In the genomic region with DNA sequence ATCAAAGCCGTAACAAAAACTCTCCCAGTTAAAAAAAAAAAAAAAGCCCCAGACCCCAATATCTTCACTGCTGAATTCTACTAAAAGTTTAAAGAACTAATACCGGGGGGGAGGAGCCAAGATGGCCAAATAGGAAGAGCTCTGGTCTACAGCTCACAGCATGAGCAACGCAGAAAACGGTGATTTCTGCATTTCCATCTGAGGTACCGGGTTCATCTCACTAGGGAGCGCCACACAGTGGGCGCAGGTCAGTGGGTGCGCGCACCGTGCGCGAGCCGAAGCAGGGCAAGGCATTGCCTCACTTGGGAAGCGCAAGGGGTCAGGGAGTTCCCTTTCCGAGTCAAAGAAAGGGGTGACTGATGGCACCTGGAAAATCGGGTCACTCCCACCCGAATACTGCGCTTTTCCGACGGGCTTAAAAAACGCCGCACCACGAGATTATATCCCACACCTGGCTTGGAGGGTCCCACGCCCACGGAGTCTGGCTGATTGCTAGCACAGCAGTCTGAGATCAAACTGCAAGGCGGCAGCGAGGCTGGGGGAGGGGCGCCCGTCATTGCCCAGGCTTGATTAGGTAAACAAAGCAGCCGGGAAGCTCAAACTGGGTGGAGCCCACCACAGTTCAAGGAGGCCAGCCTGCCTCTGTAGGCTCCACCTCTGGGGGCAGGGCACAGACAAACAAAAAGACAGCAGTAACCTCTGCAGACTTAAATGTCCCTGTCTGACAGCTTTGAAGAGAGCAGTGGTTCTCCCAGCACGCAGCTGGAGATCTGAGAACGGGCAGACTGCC, we compare ENCODE assay signal across 8 cellular contexts.
DNase-seq lines count a peak whose midpoint lies in the region; ATAC-seq, FAIRE-seq and TF ChIP-seq lines count a peak whose summit lies in the region.
"Not testable (repeated sequence)": the region's sequence is repeated elsewhere in the genome, so short reads cannot be mapped to it uniquely, and the experiment has no call there.

No MANE protein-coding gene starts in this region.

- TF ChIP-seq POLR2A in spleen (IDR thresholded peaks at IDR 0.05): not testable (repeated sequence)

- TF ChIP-seq CTCF in A673 (conservative IDR thresholded peaks at IDR 0.05; ENCODE audit: low read depth, low read length); HEK293 (tag by site-specific recombination; IDR thresholded peaks at IDR 0.05); bronchial epithelial cell (IDR thresholded peaks at IDR 0.05; ENCODE audit: insufficient read depth, low read length, severe bottlenecking); neural cell (IDR thresholded peaks at IDR 0.05; ENCODE audit: poor library complexity, severe bottlenecking); spleen (IDR thresholded peaks at IDR 0.05 in 8 of 11, conservative IDR thresholded peaks at IDR 0.05 in 3 of 11): not testable (repeated sequence)
- peak; percentile 39 for TF ChIP-seq CTCF in foreskin keratinocyte (conservative IDR thresholded peaks at IDR 0.05)

- H4K20me1 ChIP-seq in neural cell (ENCODE audit: insufficient read depth): not testable (repeated sequence)

- not testable (repeated sequence) for H3K4me1 ChIP-seq in A673 (ENCODE audit: insufficient read depth, low read length, poor library complexity, severe bottlenecking); HEK293 (ENCODE audit: control insufficient read depth, insufficient read depth, low read length); foreskin keratinocyte; iPS-20b (ENCODE audit: insufficient read depth, low read length); spleen

- H3K4me2 ChIP-seq in neural cell (ENCODE audit: low read length): not testable (repeated sequence)

- DNase-seq in A673 (ENCODE audit: low spot score); spleen: not testable (repeated sequence)
- DNase-seq in NCI-H526 treated with DMSO at 0.1 percent for 48 hours (lab: John Stamatoyannopoulos, UW) (peak; percentile 25), bronchial epithelial cell (ENCODE audit: low read depth) (peak; percentile 4), foreskin keratinocyte (peak in 1 of 2 donors; percentile 13)

- H3K36me3 ChIP-seq in A673 (ENCODE audit: insufficient read depth, low read length, poor library complexity, severe bottlenecking); HEK293 (ENCODE audit: control insufficient read depth in 2 of 2, insufficient read depth in 1 of 2, low read length in 2 of 2); bronchial epithelial cell (ENCODE audit: control insufficient read depth, insufficient read depth, low read length); iPS-20b (ENCODE audit: insufficient read depth, low read depth, low read length); neural cell (ENCODE audit: insufficient read depth, low read length); spleen: not testable (repeated sequence)

- H3F3A ChIP-seq in neural cell (ENCODE audit: insufficient read depth, low read length, poor library complexity, severe bottlenecking): not testable (repeated sequence)

- not testable (repeated sequence) for H3K79me2 ChIP-seq in neural cell (replicated peaks; ENCODE audit: insufficient read depth, low read length)

- not testable (repeated sequence) for H3K9me3 ChIP-seq in A673 (ENCODE audit: low read depth, low read length, poor library complexity, severe bottlenecking); HEK293 (ENCODE audit: control insufficient read depth, insufficient read depth, low read depth, low read length); iPS-20b (ENCODE audit: insufficient read depth, low read depth, low read length); neural cell (ENCODE audit: low read length); spleen

- H3K9me2 ChIP-seq in neural cell (ENCODE audit: insufficient read depth, low read length): not testable (repeated sequence)

- TF ChIP-seq EP300 in neural cell (conservative IDR thresholded peaks at IDR 0.05; ENCODE audit: poor library complexity, severe bottlenecking): not testable (repeated sequence)

- H3K4me3 ChIP-seq in A673 (ENCODE audit: low read depth, low read length, poor library complexity, severe bottlenecking) (peak overlapping the region; percentile 23), HEK293 (ENCODE audit: low read depth, low read length) (peak overlapping the region; percentile 30), bronchial epithelial cell (ENCODE audit: low read depth, low read length) (peak overlapping the region; percentile 2), iPS-20b (ENCODE audit: low read length) (peak overlapping the region; percentile 72), neural cell (ENCODE audit: low read length) (peak overlapping the region; percentile 37), spleen (peak overlapping the region in 6 of 8 donors; percentile 7 to 63 (median 20))

- not testable (repeated sequence) for ATAC-seq in foreskin keratinocyte

- not testable (repeated sequence) for H2AFZ ChIP-seq in neural cell (ENCODE audit: low read depth, low read length)

- WGBS in spleen, 5 donors: 17 to 25% (median 20%) methylated on average over 27 to 30 of the region's 32 CpGs

- intact Hi-C loops in A673 (cut with micrococcal nuclease; ENCODE audit: unreplicated experiment); spleen (cut with DNase I; ENCODE audit: low total_unique reads): not testable (repeated sequence)

- BruUV-seq in A673 (replicated peaks; lab: Mats Ljungman, UMichigan): not testable (repeated sequence)

- not testable (repeated sequence) for TF ChIP-seq RAD21 in neural cell (conservative IDR thresholded peaks at IDR 0.05)

- peak overlapping the region; percentile 57; the same call in 1 of the 2 replicates for H3K9ac ChIP-seq in iPS-20b (ENCODE audit: low read depth, low read length)
- not testable (repeated sequence) for H3K9ac ChIP-seq in neural cell (ENCODE audit: low read length)

- not testable (repeated sequence) for H3K27ac ChIP-seq in A673 (ENCODE audit: low read depth, low read length, poor library complexity, severe bottlenecking); HEK293 (ENCODE audit: extremely low read depth, low read depth, low read length); foreskin keratinocyte; iPS-20b (ENCODE audit: low read length); neural cell (ENCODE audit: low read length)
- peak overlapping the region in 2 of 8 donors; percentile 21 to 30 for H3K27ac ChIP-seq in spleen

- POLR2A ChIA-PET in A673 (lab: Charles Lee; ENCODE audit: low non-redundant PET); HEK293 (lab: Yijun Ruan, JAX): not testable (repeated sequence)

- FAIRE-seq in bronchial epithelial cell (lab: Jason Lieb, UNC): not testable (repeated sequence)

- H3K27me3 ChIP-seq in A673 (replicated peaks; ENCODE audit: insufficient read depth, low read depth, low read length, poor library complexity): peaks cover 27% of the 10 kb centered on the region
- H3K27me3 ChIP-seq in bronchial epithelial cell (ENCODE audit: control insufficient read depth, insufficient read depth, low read length); foreskin keratinocyte; iPS-20b (ENCODE audit: insufficient read depth, low read length); neural cell (ENCODE audit: insufficient read depth, low read depth, low read length); spleen (replicated peaks in 1 of 7): not testable (repeated sequence)

- CTCF ChIA-PET in A673 (lab: Charles Lee): not testable (repeated sequence)
- CTCF ChIA-PET in HEK293 (lab: Yijun Ruan, JAX): interaction anchor here (1.8 kb wide), 1 partner anchor 19 kb away, joined by 4 read pairs; no protein-coding TSS in a partner anchor

TF ChIP-seq in HEK293, 187 proteins besides CTCF, POLR2A, EP300 and RAD21:
- peak; percentile 68; the same call in 1 of the 2 replicates for TF ChIP-seq ZBTB48 (tag by site-specific recombination; IDR thresholded peaks at IDR 0.05)
- TF ChIP-seq ZFHX2 (tag by site-specific recombination; conservative IDR thresholded peaks at IDR 0.05): 0 out of 2 replicates have a peak, but pooled peaks have one; percentile 16
- TF ChIP-seq, protein P1, sequence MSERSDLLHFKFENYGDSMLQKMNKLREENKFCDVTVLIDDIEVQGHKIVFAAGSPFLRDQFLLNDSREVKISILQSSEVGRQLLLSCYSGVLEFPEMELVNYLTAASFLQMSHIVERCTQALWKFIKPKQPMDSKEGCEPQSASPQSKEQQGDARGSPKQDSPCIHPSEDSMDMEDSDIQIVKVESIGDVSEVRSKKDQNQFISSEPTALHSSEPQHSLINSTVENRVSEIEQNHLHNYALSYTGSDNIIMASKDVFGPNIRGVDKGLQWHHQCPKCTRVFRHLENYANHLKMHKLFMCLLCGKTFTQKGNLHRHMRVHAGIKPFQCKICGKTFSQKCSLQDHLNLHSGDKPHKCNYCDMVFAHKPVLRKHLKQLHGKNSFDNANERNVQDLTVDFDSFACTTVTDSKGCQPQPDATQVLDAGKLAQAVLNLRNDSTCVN (tag by site-specific recombination; optimal IDR thresholded peaks at IDR 0.05): peak; percentile 36

Comparison
In these comparisons a context has a peak if more than half of its experiments do, and no peak if none do; other contexts are left out.
1. H3K4me3 ChIP-seq: peak in every context shown above with its lines; median percentile 72 in iPS-20b; 37 in neural cell; 30 in HEK293; 23 in A673; 20 in spleen; 2 in bronchial epithelial cell.